19 cellular contexts compared by ENCODE assay signal in genomic region chr9:113901196-113901818, GRCh38. TPM values are rescaled to one million over a fixed set of nuclear protein-coding genes. Genes with fewer than 3 reads are reported as not detected.
A peak's percentile ranks its signal among the peaks of the same experiment; 100 is the strongest.
DNase-seq lines count a peak whose midpoint lies in the region; ATAC-seq and TF ChIP-seq lines count a peak whose summit lies in the region.
"Had no signal": no experiment of that assay in that cellular context is flagged by ENCODE, and none has a peak within 500 bp of the region (broad histone marks: within the 10 kb centered on the region; RNA-seq: fewer than 3 reads in every experiment).

No MANE protein-coding gene starts in this region.

- H2BK5ac ChIP-seq in H9 (ENCODE audit: insufficient read length, low read length), result no peak overlapping the region

- no peak overlapping the region for H3K4me2 ChIP-seq in H9 (ENCODE audit: insufficient read depth, insufficient read length, low read length)
- H3K4me2 ChIP-seq: BLaER1 treated with 17β-estradiol and CSF1 and Interleukin-3, amounts not matched to agents 10 nM and 100 nM; smooth muscle cell had no signal

- no peak overlapping the region for H3K18ac ChIP-seq in H9 (ENCODE audit: insufficient read length, low read depth, low read length)

- H3K9me3 ChIP-seq in H9 (ENCODE audit: control insufficient read depth, low read depth, low read length) (no peaks in the 10 kb centered on the region), lung (ENCODE audit: control insufficient read depth in 2 of 2, insufficient read depth in 1 of 2, low read length in 1 of 2) (no peaks in the 10 kb centered on the region), endodermal cell (ENCODE audit: control insufficient read depth, low read length) (peaks cover 9% of the 10 kb centered on the region)
- H3K9me3 ChIP-seq: pancreas had no signal

- H3K14ac ChIP-seq in H9 (ENCODE audit: insufficient read depth, low read length), result no peak overlapping the region

- H4K20me1 ChIP-seq in H9 (ENCODE audit: control insufficient read depth, insufficient read depth, insufficient read length), result no peaks in the 10 kb centered on the region

- H3K23ac ChIP-seq in H9 (ENCODE audit: insufficient read length, low read depth, low read length), result no peak overlapping the region

- H3K36me3 Mint-ChIP-seq in H9 (ENCODE audit: insufficient read depth in 1 of 3, low read depth in 3 of 3) (peaks cover 0 to 26% (median 4%) of the 10 kb centered on the region in 3 experiments; a peak in 4 of 7 replicates), WTC11 (peaks cover 10% of the 10 kb centered on the region), endodermal cell (ENCODE audit: low read depth) (peaks cover 25% of the 10 kb centered on the region)
- H3K36me3 Mint-ChIP-seq: activated naive CD4-positive, alpha-beta T cell treated with anti-CD3 and anti-CD28 coated beads, Interleukin-2, amount 10 ng/mL, durations not matched to agents 7 days and 5 days had no signal

- H3K27me3 Mint-ChIP-seq in H9 (ENCODE audit: low read depth) (no peaks in the 10 kb centered on the region), WTC11 (ENCODE audit: low read depth) (peaks cover 2% of the 10 kb centered on the region; the same call in 1 of the 2 replicates), endodermal cell (ENCODE audit: insufficient read depth) (no peaks in the 10 kb centered on the region)

- no peak overlapping the region for H2AFZ ChIP-seq in H9 (ENCODE audit: low read length)

- no peak overlapping the region for H2BK12ac ChIP-seq in H9 (ENCODE audit: insufficient read length, low read depth, low read length)

- no peak overlapping the region for H3T11ph ChIP-seq in H9 (ENCODE audit: low read length)

- H3K27ac Mint-ChIP-seq in H9 (peak overlapping the region in 2 of 3 experiments; percentile 21 to 60; a peak in 4 of 7 replicates), WTC11 (peak overlapping the region; percentile 88), endodermal cell (no peak overlapping the region)
- H3K27ac Mint-ChIP-seq: activated naive CD4-positive, alpha-beta T cell treated with anti-CD3 and anti-CD28 coated beads, Interleukin-2, amount 10 ng/mL, durations not matched to agents 7 days and 5 days had no signal

- H3K4me3 ChIP-seq in lung (no peak overlapping the region), endodermal cell (ENCODE audit: low read length) (no peak overlapping the region)
- H3K4me3 ChIP-seq: BLaER1 treated with 17β-estradiol and CSF1 and Interleukin-3, amounts not matched to agents 10 nM and 100 nM; coronary artery; gastroesophageal sphincter; left ventricle myocardium inferior; pancreas; smooth muscle cell had no signal

- H4K91ac ChIP-seq in H9 (ENCODE audit: insufficient read length, low read depth, low read length), result no peak overlapping the region

- H3K9ac ChIP-seq in H9 (ENCODE audit: extremely low read depth, insufficient read length, low read length) (no peak overlapping the region), endodermal cell (ENCODE audit: extremely low read depth, low read length, poor library complexity, severe bottlenecking) (no peak overlapping the region)
- H3K9ac ChIP-seq: BLaER1 treated with 17β-estradiol and CSF1 and Interleukin-3, amounts not matched to agents 10 nM and 100 nM had no signal

- no peak overlapping the region for H3K56ac ChIP-seq in H9 (ENCODE audit: insufficient read length, low read depth, low read length)

- peaks cover 0 to 2% of the 10 kb centered on the region in 2 experiments; a peak in 1 of 5 replicates for H3K9me3 Mint-ChIP-seq in H9
- H3K9me3 Mint-ChIP-seq in WTC11, result peaks cover 6% of the 10 kb centered on the region; the same call in 1 of the 2 replicates
- peaks cover 9% of the 10 kb centered on the region for H3K9me3 Mint-ChIP-seq in endodermal cell
- H3K9me3 Mint-ChIP-seq: activated naive CD4-positive, alpha-beta T cell treated with anti-CD3 and anti-CD28 coated beads, Interleukin-2, amount 10 ng/mL, durations not matched to agents 7 days and 5 days had no signal

- H3K27ac ChIP-seq in H9 (ENCODE audit: insufficient read length, low read depth, low read length) (no peak overlapping the region), lung (ENCODE audit: low read depth in 1 of 2, low read length in 1 of 2) (no peak overlapping the region), endodermal cell (ENCODE audit: low read depth, low read length) (no peak overlapping the region)
- H3K27ac ChIP-seq: BLaER1 treated with 17β-estradiol and CSF1 and Interleukin-3, amounts not matched to agents 10 nM and 100 nM; gastroesophageal sphincter; left ventricle myocardium inferior; pancreas had no signal

- POLR2A ChIA-PET in WTC11 (lab: Charles Lee), result no interaction called here

- H3K27me3 ChIP-seq in H9 (ENCODE audit: insufficient read depth, low read length) (no peaks in the 10 kb centered on the region), lung (ENCODE audit: control insufficient read depth, insufficient read depth) (no peaks in the 10 kb centered on the region), endodermal cell (ENCODE audit: control insufficient read depth, insufficient read depth, low read length, poor library complexity, severe bottlenecking) (no peaks in the 10 kb centered on the region)
- H3K27me3 ChIP-seq: BLaER1 treated with 17β-estradiol and CSF1 and Interleukin-3, amounts not matched to agents 10 nM and 100 nM; gastroesophageal sphincter; pancreas had no signal

- CTCF ChIA-PET in WTC11 (lab: Charles Lee), result interaction anchor here (1.0 to 1.5 kb wide), 3 partner anchors 25 to 207 kb away, joined by 3 to 5 read pairs (median 3); no protein-coding TSS in a partner anchor

- TF ChIP-seq CTCF in H9 (conservative IDR thresholded peaks at IDR 0.05), result no peak
- TF ChIP-seq CTCF in WTC11 (IDR thresholded peaks at IDR 0.05), result no peak
- no peak for TF ChIP-seq CTCF in lung (IDR thresholded peaks at IDR 0.05; ENCODE audit: control extremely low read depth, extremely low read depth)
- no peak for TF ChIP-seq CTCF in endodermal cell (conservative IDR thresholded peaks at IDR 0.05)

- H2BK20ac ChIP-seq in H9 (ENCODE audit: low read depth, low read length, poor library complexity, severe bottlenecking), result no peak overlapping the region

- H4K8ac ChIP-seq in H9 (replicated peaks; ENCODE audit: insufficient read length, low read depth, low read length), result no peak overlapping the region

- no peak overlapping the region for H4K5ac ChIP-seq in H9 (ENCODE audit: insufficient read length, low read depth, low read length)

- H3K79me2 ChIP-seq in H9 (ENCODE audit: insufficient read depth, low read length), result no peaks in the 10 kb centered on the region; the same call in 1 of the 2 replicates

- H3K4me1 Mint-ChIP-seq in H9, result peaks cover 7 to 13% of the 10 kb centered on the region in 2 experiments
- peaks cover 8% of the 10 kb centered on the region; the same call in 1 of the 2 replicates for H3K4me1 Mint-ChIP-seq in WTC11
- H3K4me1 Mint-ChIP-seq in endodermal cell, result peaks cover 2% of the 10 kb centered on the region
- H3K4me1 Mint-ChIP-seq: activated naive CD4-positive, alpha-beta T cell treated with anti-CD3 and anti-CD28 coated beads, Interleukin-2, amount 10 ng/mL, durations not matched to agents 7 days and 5 days had no signal

- no peaks in the 10 kb centered on the region; the same call in 1 of the 2 replicates for H3K4me1 ChIP-seq in H9 (ENCODE audit: insufficient read depth, low read length)
- H3K4me1 ChIP-seq in lung (ENCODE audit: control insufficient read depth in 2 of 2, insufficient read depth in 2 of 2, low read length in 2 of 2), result no peaks in the 10 kb centered on the region
- no peaks in the 10 kb centered on the region for H3K4me1 ChIP-seq in endodermal cell (ENCODE audit: control insufficient read depth, insufficient read depth, low read length)
- H3K4me1 ChIP-seq: left ventricle myocardium inferior had no signal

- DNase-seq in H9 (peak; percentile 25), WTC11 (ENCODE audit: low spot score) (no peak), lung (ENCODE audit: low spot score) (peak; percentile 24), superior temporal gyrus (ENCODE audit: extremely low spot score) (peak; percentile 19), endodermal cell (no peak)
- no peak for DNase-seq in stimulated activated CD4-positive, alpha-beta T cell treated with anti-CD3 and anti-CD28 coated beads, Interleukin-2, amount 100 ng/mL, for 48 hours
- DNase-seq: activated CD4-positive, alpha-beta T cell treated with anti-CD3 and anti-CD28 coated beads for 4 hours; activated naive CD4-positive, alpha-beta T cell treated with anti-CD3 and anti-CD28 coated beads, Interleukin-2, amount 10 ng/mL, durations not matched to agents 7 days and 5 days; left ventricle myocardium inferior; NCI-H1436; NCI-H2227 treated with DMSO at 0.1 percent for 48 hours; pancreas; RPMI8226; stimulated activated CD4-positive, alpha-beta T cell treated with anti-CD3 and anti-CD28 coated beads, Interleukin-4, amount 100 ng/mL, for 4 hours had no signal

- H3K4me3 Mint-ChIP-seq in H9 (no peak overlapping the region; a peak in 1 of 5 replicates), WTC11 (no peak overlapping the region), endodermal cell (no peak overlapping the region)
- H3K4me3 Mint-ChIP-seq: activated naive CD4-positive, alpha-beta T cell treated with anti-CD3 and anti-CD28 coated beads, Interleukin-2, amount 10 ng/mL, durations not matched to agents 7 days and 5 days had no signal

- H3K36me3 ChIP-seq in lung (ENCODE audit: control insufficient read depth in 2 of 2, insufficient read depth in 2 of 2, low read length in 2 of 2) (no peaks in the 10 kb centered on the region), endodermal cell (ENCODE audit: control insufficient read depth, insufficient read depth, low read length) (no peaks in the 10 kb centered on the region)
- H3K36me3 ChIP-seq: gastroesophageal sphincter, left ventricle myocardium inferior, pancreas had no signal

- H3K23me2 ChIP-seq in H9 (ENCODE audit: insufficient read length, low read depth, low read length, poor library complexity, severe bottlenecking), result no peaks in the 10 kb centered on the region

- H2BK15ac ChIP-seq in H9 (ENCODE audit: low read depth, low read length), result no peak overlapping the region

- no peaks in the 10 kb centered on the region for H3K79me1 ChIP-seq in H9 (ENCODE audit: insufficient read depth, low read depth, low read length, poor library complexity, severe bottlenecking)

- no peak overlapping the region for H3K4ac ChIP-seq in H9 (ENCODE audit: low read depth, low read length)

- no peak overlapping the region for H2BK120ac ChIP-seq in H9 (ENCODE audit: low read depth, low read length, poor library complexity, severe bottlenecking)

- H2AK5ac ChIP-seq in H9 (ENCODE audit: insufficient read length, low read length), result no peak overlapping the region

- no peak for ATAC-seq in WTC11
- no peak for ATAC-seq in lung (ENCODE audit: insufficient read depth, low FRiP score)
- ATAC-seq in HG02885 (IDR thresholded peaks at IDR 0.05; ENCODE audit: poor library complexity, unreplicated experiment), result no peak
- ATAC-seq: gastroesophageal sphincter had no signal

- no CpG with 5 or more reads among the region's 19 CpGs for WGBS in H9 (ENCODE audit: extremely low coverage, insufficient read length, low lambda C conversion rate)
- WGBS in lung, 2 donors, result 87 to 91% methylated on average over 19 of the region's 19 CpGs
- WGBS in endodermal cell (ENCODE audit: insufficient coverage in 1 of 2, insufficient read length in 1 of 2), 2 experiments, result 95 to 96% methylated on average over 18 to 19 of the region's 19 CpGs

RNA-seq across cellular contexts. Expression of gene ZNF618, which starts 25.2 kb away (rescaled TPM):
- total RNA-seq in H9 (2021) (13.6 and 16.3 TPM in 2 replicates), WTC11 (2021) (21.5 to 23.9 TPM (median 22.0 TPM) in 3 replicates), lung (10 to 100 TPM in 1 of 2 donors, 1 to 10 TPM in 1; 9.4 to 16.3 TPM), endodermal cell (10 to 100 TPM; 34.5 to 37.5 TPM)
- polyA plus RNA-seq in lung, result 1 to 10 TPM; 1.6 to 2.6 TPM
- 37.8 TPM for polyA plus RNA-seq in endodermal cell (2013, experiment 1 of 2)
- polyA plus RNA-seq in endodermal cell (2013, experiment 2 of 2), result 36.2 TPM

Comparison
In these comparisons a context has a peak if more than half of its experiments do, and no peak if none do; other contexts are left out.
1. DNase-seq: peak in H9 (single experiment), lung (single experiment) and superior temporal gyrus (single experiment); none in WTC11 (single experiment), stimulated activated CD4-positive, alpha-beta T cell treated with anti-CD3 and anti-CD28 coated beads, Interleukin-2, amount 100 ng/mL, for 48 hours (0 of 2) and endodermal cell (single experiment).